ENCODE assay signal across 13 cellular contexts in genomic region chr1:19606817-19607706, GRCh38. TPM values are rescaled to one million over a fixed set of nuclear protein-coding genes. Genes with fewer than 3 reads are reported as not detected.
DNase-seq lines count a peak whose midpoint lies in the region; ATAC-seq and TF ChIP-seq lines count a peak whose summit lies in the region.
"Had no signal": no experiment of that assay in that cellular context is flagged by ENCODE, and none has a peak within 500 bp of the region (broad histone marks: within the 10 kb centered on the region; RNA-seq: fewer than 3 reads in every experiment).

No MANE protein-coding gene starts in this region.

- peaks cover 93% of the 10 kb centered on the region for H3K79me2 ChIP-seq in GM23338 (replicated peaks; ENCODE audit: insufficient read depth)

- 0 out of 2 replicates have a peak, but pooled peaks cover 4% of the 10 kb centered on the region for H3F3A ChIP-seq in GM23338 (replicated peaks; ENCODE audit: low read depth)

- no peaks in the 10 kb centered on the region for H3K27me3 ChIP-seq in GM23338 (ENCODE audit: insufficient read depth)

- no peaks in the 10 kb centered on the region for H3K27me3 Mint-ChIP-seq in GM23338 (ENCODE audit: insufficient read depth, low read depth, poor library complexity)
- H3K27me3 Mint-ChIP-seq: dendritic cell treated with granulocyte-macrophage colony-stimulating factor and Interleukin-4, amounts not matched to agents 40 ng/mL and 50 ng/mL, for 4 days had no signal

- DNase-seq in EH (ENCODE audit: low read depth) (peak; percentile 28), D341Med (ENCODE audit: low spot score) (no peak), NCI-H69 (lab: John Stamatoyannopoulos, UW) (no peak), GM23338 (ENCODE audit: low spot score) (no peak)
- peak; percentile 82 for DNase-seq in central memory CD4-positive, alpha-beta T cell
- peak; percentile 46 for DNase-seq in stimulated activated CD4-positive, alpha-beta T cell treated with anti-CD3 and anti-CD28 coated beads, Interleukin-1b, Interleukin-23, amount 100 ng/mL, for 48 hours
- DNase-seq: GF-D8, kidney glomerular epithelial cell, T1000 had no signal

- no peak overlapping the region for H2AFZ ChIP-seq in GM23338

- H3K9me2 ChIP-seq in GM23338 (ENCODE audit: insufficient read depth) = no peaks in the 10 kb centered on the region

- no peak overlapping the region for H3K27ac Mint-ChIP-seq in GM23338
- H3K27ac Mint-ChIP-seq: dendritic cell treated with granulocyte-macrophage colony-stimulating factor and Interleukin-4, amounts not matched to agents 40 ng/mL and 50 ng/mL, for 4 days had no signal

- no peak overlapping the region for H3K4me2 ChIP-seq in GM23338

- ATAC-seq in HG03139 (IDR thresholded peaks at IDR 0.05; ENCODE audit: unreplicated experiment) = no peak
- no peak for ATAC-seq in GM23338

- no peaks in the 10 kb centered on the region for H3K36me3 Mint-ChIP-seq in GM23338 (ENCODE audit: low read depth)

- H3K9me3 Mint-ChIP-seq in GM23338 = no peaks in the 10 kb centered on the region
- H3K9me3 Mint-ChIP-seq: dendritic cell treated with granulocyte-macrophage colony-stimulating factor and Interleukin-4, amounts not matched to agents 40 ng/mL and 50 ng/mL, for 4 days had no signal

- H3K27ac ChIP-seq in VCaP (peak overlapping the region; percentile 73), GM23338 (ENCODE audit: low read depth) (no peak overlapping the region)

- H3K4me3 ChIP-seq in GM23338 = no peak overlapping the region

- H4K20me1 ChIP-seq in GM23338 (replicated peaks; ENCODE audit: insufficient read depth) = peaks cover 63% of the 10 kb centered on the region

- TF ChIP-seq CTCF in VCaP (conservative IDR thresholded peaks at IDR 0.05) (no peak), GM23338 (conservative IDR thresholded peaks at IDR 0.05; ENCODE audit: low read depth in 2 of 2) (no peak)

- no peak overlapping the region for H3K4me3 Mint-ChIP-seq in GM23338
- H3K4me3 Mint-ChIP-seq: dendritic cell treated with granulocyte-macrophage colony-stimulating factor and Interleukin-4, amounts not matched to agents 40 ng/mL and 50 ng/mL, for 4 days had no signal

- H3K4me1 Mint-ChIP-seq in GM23338 = peaks cover 4% of the 10 kb centered on the region; the same call in 2 of the 3 replicates

- H3K4me1 ChIP-seq in GM23338 (ENCODE audit: insufficient read depth) = peaks cover 8% of the 10 kb centered on the region; the same call in 1 of the 2 replicates

- no peaks in the 10 kb centered on the region for H3K36me3 ChIP-seq in GM23338 (ENCODE audit: insufficient read depth)

TF ChIP-seq in GM23338, 12 proteins besides CTCF, POLR2A, EP300 and RAD21:
- TF ChIP-seq STAT1 (IDR thresholded peaks at IDR 0.05; ENCODE audit: unreplicated experiment) = no peak

RNA-seq across cellular contexts. Expression of gene NBL1, which starts 37.0 kb away (rescaled TPM):
- 8.0 and 10.6 TPM in 2 replicates for total RNA-seq in GM23338 (2014; rRNA removed; shearing (Covaris generic))
- 5.4 and 6.1 TPM in 2 replicates for polyA plus RNA-seq in GM23338 (2016; fragmentation: Nextera tagmentation; extraction: Ambion mirVana)

RNA-seq across cellular contexts. Expression of gene HTR6, which starts 57.6 kb away (rescaled TPM):
- total RNA-seq in GM23338 (2014; rRNA removed; shearing (Covaris generic)) = 0.66 and 0.82 TPM in 2 replicates
- polyA plus RNA-seq in GM23338 (2016; fragmentation: Nextera tagmentation; extraction: Ambion mirVana) = 0.14 and 0.26 TPM in 2 replicates
- total RNA-seq: skeletal muscle tissue had no signal

Comparison
In these comparisons a context has a peak if more than half of its experiments do, and no peak if none do; other contexts are left out.
1. DNase-seq: peak in EH (single experiment), central memory CD4-positive, alpha-beta T cell (single experiment) and stimulated activated CD4-positive, alpha-beta T cell treated with anti-CD3 and anti-CD28 coated beads, Interleukin-1b, Interleukin-23, amount 100 ng/mL, for 48 hours (single experiment); none in D341Med (single experiment), NCI-H69 (single experiment) and GM23338 (single experiment).